ENCODE assay signal across 9 cellular contexts in genomic region chr22:29481265-29482000, GRCh38. TPM values are rescaled to one million over a fixed set of nuclear protein-coding genes. Genes with fewer than 3 reads are reported as not detected.
DNase-seq lines count a peak whose midpoint lies in the region; ATAC-seq and TF ChIP-seq lines count a peak whose summit lies in the region.
"Had no signal": no experiment of that assay in that cellular context is flagged by ENCODE, and none has a peak within 500 bp of the region (broad histone marks: within the 10 kb centered on the region; RNA-seq: fewer than 3 reads in every experiment).

No MANE protein-coding gene starts in this region.

- no peak for ATAC-seq in HG02588 (IDR thresholded peaks at IDR 0.05; ENCODE audit: unreplicated experiment)

- H3K36me3 Mint-ChIP-seq in osteocyte (ENCODE audit: unreplicated experiment), result no peaks in the 10 kb centered on the region

- H3K27me3 Mint-ChIP-seq in osteocyte (ENCODE audit: unreplicated experiment), result peaks cover 39% of the 10 kb centered on the region

- no peaks in the 10 kb centered on the region for H3K27me3 ChIP-seq in SJCRH30

- no peaks in the 10 kb centered on the region for H3K9me3 ChIP-seq in SJCRH30 (replicated peaks)

- intact Hi-C loops in cardiac septum (cut with DNase I), result no loop called here

- H3K9me3 Mint-ChIP-seq in osteocyte (ENCODE audit: unreplicated experiment), result no peaks in the 10 kb centered on the region

- no peak overlapping the region for H3K27ac ChIP-seq in SJCRH30

- no peak overlapping the region for H3K27ac Mint-ChIP-seq in osteocyte (ENCODE audit: unreplicated experiment)

- TF ChIP-seq CTCF in osteocyte (IDR thresholded peaks at IDR 0.05), result no peak

- peak overlapping the region; percentile 67 for H3K4me3 Mint-ChIP-seq in osteocyte (ENCODE audit: unreplicated experiment)

- H3K4me1 ChIP-seq in SJCRH30, result peaks cover 4% of the 10 kb centered on the region; the same call in 1 of the 2 replicates

- no peak overlapping the region for H3K4me3 ChIP-seq in SJCRH30

- DNase-seq in ELF-1 (ENCODE audit: low read depth, low spot score) (peak; percentile 78), SJCRH30 (peak; percentile 21 to 46), epidermal melanocyte (ENCODE audit: insufficient read length, low spot score) (peak; percentile 11), osteocyte (ENCODE audit: extremely low spot score, unreplicated experiment) (no peak), occipital lobe (lab: John Stamatoyannopoulos, UW) (no peak), glomerular visceral epithelial cell (ENCODE audit: extremely low spot score) (no peak), cardiac septum (ENCODE audit: low spot score) (no peak)
- DNase-seq: NCI-H2081 had no signal

- no peaks in the 10 kb centered on the region for H3K36me3 ChIP-seq in SJCRH30

- H3K4me1 Mint-ChIP-seq in osteocyte (ENCODE audit: unreplicated experiment), result peaks cover 20% of the 10 kb centered on the region

RNA-seq across cellular contexts. Expression of gene NEFH, which starts 1.4 kb away (rescaled TPM):
- total RNA-seq in SJCRH30 (2014; rRNA removed; shearing (Covaris generic)), result not detected in 2 replicates
- total RNA-seq in osteocyte (0.62 and 1.4 TPM in 2 replicates), occipital lobe (0.47 TPM), cardiac septum (0.22 TPM)

RNA-seq across cellular contexts. Expression of gene RFPL1, which starts 43.0 kb away (rescaled TPM):
- total RNA-seq in SJCRH30 (2014; rRNA removed; shearing (Covaris generic)), result not detected in 2 replicates
- total RNA-seq in osteocyte, result not detected in 2 replicates
- not detected for total RNA-seq in occipital lobe
- total RNA-seq in cardiac septum, result not detected

Comparison
In these comparisons a context has a peak if more than half of its experiments do, and no peak if none do; other contexts are left out.
1. DNase-seq: peak in ELF-1 (single experiment), SJCRH30 (2 of 2) and epidermal melanocyte (single experiment); none in osteocyte (single experiment), occipital lobe (single experiment), glomerular visceral epithelial cell (single experiment) and cardiac septum (single experiment).